In genomic region chr9:1442105-1442504, GRCh38 we compare ENCODE assay signal across 34 cellular contexts.
"Had no signal": no experiment of that assay in that cellular context is flagged by ENCODE, and none has a peak within 500 bp of the region (broad histone marks: within the 10 kb centered on the region; RNA-seq: fewer than 3 reads in every experiment).

No MANE protein-coding gene starts in this region.

- H3K27ac ChIP-seq: KMS-11 had no signal

- DNase-seq: Karpas-422, Kasumi-1, MG63, MM.1S, MV-4-11, NCI-H1048, NCI-H1092, NCI-H1092 treated with DMSO at 0.1 percent for 48 hours, NCI-H1105, NCI-H1105 treated with DMSO at 0.1 percent for 48 hours, NCI-H1417, NCI-H1417 treated with DMSO at 0.1 percent for 48 hours, NCI-H1436, NCI-H1436 treated with DMSO at 0.1 percent for 48 hours, NCI-H146, NCI-H1694, NCI-H187, NCI-H187 treated with DMSO at 0.1 percent for 48 hours, NCI-H1930, NCI-H2029, NCI-H2029 treated with DMSO at 0.1 percent for 48 hours, NCI-H2081, NCI-H2081 treated with DMSO at 0.1 percent for 48 hours, NCI-H2107, NCI-H2171, NCI-H2171 treated with DMSO at 0.1 percent for 48 hours, NCI-H2227 treated with DMSO at 0.1 percent for 48 hours, NCI-H226, NCI-H345, NCI-H446, NCI-H446 treated with DMSO at 0.1 percent for 48 hours, NCI-H510A, NCI-H510A treated with DMSO at 0.1 percent for 48 hours had no signal

- H3K27me3 ChIP-seq: MG63 had no signal

- H3K36me3 ChIP-seq: MG63 had no signal

- H3K9me3 ChIP-seq: MG63 had no signal

- H3K4me3 ChIP-seq: MG63 had no signal
